In genomic region chr2:46169452-46169851, GRCh38 we compare ENCODE assay signal across 1 cellular context.
TF ChIP-seq lines count a peak whose summit lies in the region.

No MANE protein-coding gene starts in this region.

TF ChIP-seq in GM23338, 12 proteins besides CTCF, POLR2A, EP300 and RAD21 (continued from another document):
- TF ChIP-seq, protein P1, sequence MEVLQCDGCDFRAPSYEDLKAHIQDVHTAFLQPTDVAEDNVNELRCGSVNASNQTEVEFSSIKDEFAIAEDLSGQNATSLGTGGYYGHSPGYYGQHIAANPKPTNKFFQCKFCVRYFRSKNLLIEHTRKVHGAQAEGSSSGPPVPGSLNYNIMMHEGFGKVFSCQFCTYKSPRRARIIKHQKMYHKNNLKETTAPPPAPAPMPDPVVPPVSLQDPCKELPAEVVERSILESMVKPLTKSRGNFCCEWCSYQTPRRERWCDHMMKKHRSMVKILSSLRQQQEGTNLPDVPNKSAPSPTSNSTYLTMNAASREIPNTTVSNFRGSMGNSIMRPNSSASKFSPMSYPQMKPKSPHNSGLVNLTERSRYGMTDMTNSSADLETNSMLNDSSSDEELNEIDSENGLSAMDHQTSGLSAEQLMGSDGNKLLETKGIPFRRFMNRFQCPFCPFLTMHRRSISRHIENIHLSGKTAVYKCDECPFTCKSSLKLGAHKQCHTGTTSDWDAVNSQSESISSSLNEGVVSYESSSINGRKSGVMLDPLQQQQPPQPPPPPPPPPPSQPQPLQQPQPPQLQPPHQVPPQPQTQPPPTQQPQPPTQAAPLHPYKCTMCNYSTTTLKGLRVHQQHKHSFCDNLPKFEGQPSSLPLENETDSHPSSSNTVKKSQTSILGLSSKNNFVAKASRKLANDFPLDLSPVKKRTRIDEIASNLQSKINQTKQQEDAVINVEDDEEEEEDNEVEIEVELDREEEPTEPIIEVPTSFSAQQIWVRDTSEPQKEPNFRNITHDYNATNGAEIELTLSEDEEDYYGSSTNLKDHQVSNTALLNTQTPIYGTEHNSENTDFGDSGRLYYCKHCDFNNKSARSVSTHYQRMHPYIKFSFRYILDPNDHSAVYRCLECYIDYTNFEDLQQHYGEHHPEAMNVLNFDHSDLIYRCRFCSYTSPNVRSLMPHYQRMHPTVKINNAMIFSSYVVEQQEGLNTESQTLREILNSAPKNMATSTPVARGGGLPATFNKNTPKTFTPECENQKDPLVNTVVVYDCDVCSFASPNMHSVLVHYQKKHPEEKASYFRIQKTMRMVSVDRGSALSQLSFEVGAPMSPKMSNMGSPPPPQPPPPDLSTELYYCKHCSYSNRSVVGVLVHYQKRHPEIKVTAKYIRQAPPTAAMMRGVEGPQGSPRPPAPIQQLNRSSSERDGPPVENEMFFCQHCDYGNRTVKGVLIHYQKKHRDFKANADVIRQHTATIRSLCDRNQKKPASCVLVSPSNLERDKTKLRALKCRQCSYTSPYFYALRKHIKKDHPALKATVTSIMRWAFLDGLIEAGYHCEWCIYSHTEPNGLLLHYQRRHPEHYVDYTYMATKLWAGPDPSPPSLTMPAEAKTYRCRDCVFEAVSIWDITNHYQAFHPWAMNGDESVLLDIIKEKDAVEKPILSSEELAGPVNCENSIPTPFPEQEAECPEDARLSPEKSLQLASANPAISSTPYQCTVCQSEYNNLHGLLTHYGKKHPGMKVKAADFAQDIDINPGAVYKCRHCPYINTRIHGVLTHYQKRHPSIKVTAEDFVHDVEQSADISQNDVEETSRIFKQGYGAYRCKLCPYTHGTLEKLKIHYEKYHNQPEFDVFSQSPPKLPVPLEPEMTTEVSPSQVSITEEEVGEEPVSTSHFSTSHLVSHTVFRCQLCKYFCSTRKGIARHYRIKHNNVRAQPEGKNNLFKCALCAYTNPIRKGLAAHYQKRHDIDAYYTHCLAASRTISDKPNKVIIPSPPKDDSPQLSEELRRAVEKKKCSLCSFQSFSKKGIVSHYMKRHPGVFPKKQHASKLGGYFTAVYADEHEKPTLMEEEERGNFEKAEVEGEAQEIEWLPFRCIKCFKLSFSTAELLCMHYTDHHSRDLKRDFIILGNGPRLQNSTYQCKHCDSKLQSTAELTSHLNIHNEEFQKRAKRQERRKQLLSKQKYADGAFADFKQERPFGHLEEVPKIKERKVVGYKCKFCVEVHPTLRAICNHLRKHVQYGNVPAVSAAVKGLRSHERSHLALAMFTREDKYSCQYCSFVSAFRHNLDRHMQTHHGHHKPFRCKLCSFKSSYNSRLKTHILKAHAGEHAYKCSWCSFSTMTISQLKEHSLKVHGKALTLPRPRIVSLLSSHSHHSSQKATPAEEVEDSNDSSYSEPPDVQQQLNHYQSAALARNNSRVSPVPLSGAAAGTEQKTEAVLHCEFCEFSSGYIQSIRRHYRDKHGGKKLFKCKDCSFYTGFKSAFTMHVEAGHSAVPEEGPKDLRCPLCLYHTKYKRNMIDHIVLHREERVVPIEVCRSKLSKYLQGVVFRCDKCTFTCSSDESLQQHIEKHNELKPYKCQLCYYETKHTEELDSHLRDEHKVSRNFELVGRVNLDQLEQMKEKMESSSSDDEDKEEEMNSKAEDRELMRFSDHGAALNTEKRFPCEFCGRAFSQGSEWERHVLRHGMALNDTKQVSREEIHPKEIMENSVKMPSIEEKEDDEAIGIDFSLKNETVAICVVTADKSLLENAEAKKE (CRISPR knock-in tag; IDR thresholded peaks at IDR 0.05) = no peak
